In the genomic region with DNA sequence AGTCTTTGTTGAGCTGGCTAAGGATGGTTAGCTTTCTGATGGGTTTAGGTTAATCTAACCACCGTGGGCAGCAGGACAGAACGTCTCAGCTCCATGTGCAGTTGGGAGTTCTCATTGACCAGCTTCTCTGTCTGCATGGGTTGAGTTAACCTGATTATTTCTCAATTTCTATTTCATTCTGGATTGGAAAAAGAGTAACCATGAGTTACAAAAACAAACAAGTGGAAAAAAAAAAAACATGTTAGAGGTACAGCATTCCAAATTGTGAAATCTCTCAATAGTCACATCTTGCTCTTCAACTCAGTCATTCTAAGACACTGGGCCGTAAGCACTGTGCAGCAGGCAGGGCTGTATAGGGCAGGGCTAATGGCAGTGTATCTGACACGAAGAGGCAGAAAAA, we compare ENCODE assay signal across 14 cellular contexts.
"Had no signal": no experiment of that assay in that cellular context is flagged by ENCODE, and none has a peak within 500 bp of the region (broad histone marks: within the 10 kb centered on the region; RNA-seq: fewer than 3 reads in every experiment).

No MANE protein-coding gene starts in this region.

- H3K27me3 Mint-ChIP-seq: activated CD4-positive, alpha-beta T cell treated with anti-CD3 and anti-CD28 coated beads, Interleukin-2, amount 10 ng/mL, durations not matched to agents 7 days and 5 days; effector memory CD8-positive, alpha-beta T cell had no signal

- H3K36me3 Mint-ChIP-seq: activated naive CD8-positive, alpha-beta T cell treated with anti-CD3 and anti-CD28 coated beads, Interleukin-2, amount 10 ng/mL, durations not matched to agents 7 days and 5 days had no signal

- DNase-seq: activated CD4-positive, alpha-beta T cell treated with anti-CD3 and anti-CD28 coated beads, Interleukin-2, amount 10 ng/mL, durations not matched to agents 7 days and 5 days; activated CD4-positive, CD25-positive, alpha-beta regulatory T cell; activated CD8-positive, alpha-beta memory T cell treated with anti-CD3 and anti-CD28 coated beads for 24 hours; activated naive CD8-positive, alpha-beta T cell treated with anti-CD3 and anti-CD28 coated beads, Interleukin-2, amount 10 ng/mL, durations not matched to agents 7 days and 5 days; anterior cingulate cortex; dermis blood vessel endothelial cell; effector memory CD8-positive, alpha-beta T cell; foreskin keratinocyte; ovary; stimulated activated CD4-positive, alpha-beta T cell treated with anti-CD3 and anti-CD28 coated beads, Interleukin-2, amount 100 ng/mL, for 48 hours had no signal

- ATAC-seq: effector memory CD8-positive, alpha-beta T cell; foreskin keratinocyte; stimulated activated memory B cell treated with anti-CD40 and anti-IgM and Interleukin-4, amounts not matched to agents 10 μg/mL and 1 μg/mL and 100 μg/mL, for 72 hours had no signal

- H3K4me1 ChIP-seq: foreskin keratinocyte, tibial artery had no signal

- H3K4me1 Mint-ChIP-seq: activated CD4-positive, alpha-beta T cell treated with anti-CD3 and anti-CD28 coated beads, Interleukin-2, amount 10 ng/mL, durations not matched to agents 7 days and 5 days; activated naive CD8-positive, alpha-beta T cell treated with anti-CD3 and anti-CD28 coated beads, Interleukin-2, amount 10 ng/mL, durations not matched to agents 7 days and 5 days; stimulated activated memory B cell treated with anti-CD40 and anti-IgM and Interleukin-4, amounts not matched to agents 10 μg/mL and 1 μg/mL and 100 μg/mL, for 72 hours had no signal

- H3K27ac Mint-ChIP-seq: activated CD4-positive, alpha-beta T cell treated with anti-CD3 and anti-CD28 coated beads, Interleukin-2, amount 10 ng/mL, durations not matched to agents 7 days and 5 days; activated naive CD8-positive, alpha-beta T cell treated with anti-CD3 and anti-CD28 coated beads, Interleukin-2, amount 10 ng/mL, durations not matched to agents 7 days and 5 days; effector memory CD8-positive, alpha-beta T cell; stimulated activated memory B cell treated with anti-CD40 and anti-IgM and Interleukin-4, amounts not matched to agents 10 μg/mL and 1 μg/mL and 100 μg/mL, for 72 hours had no signal

- H3K4me3 Mint-ChIP-seq: activated CD4-positive, alpha-beta T cell treated with anti-CD3 and anti-CD28 coated beads, Interleukin-2, amount 10 ng/mL, durations not matched to agents 7 days and 5 days; activated naive CD8-positive, alpha-beta T cell treated with anti-CD3 and anti-CD28 coated beads, Interleukin-2, amount 10 ng/mL, durations not matched to agents 7 days and 5 days; effector memory CD8-positive, alpha-beta T cell; stimulated activated memory B cell treated with anti-CD40 and anti-IgM and Interleukin-4, amounts not matched to agents 10 μg/mL and 1 μg/mL and 100 μg/mL, for 72 hours had no signal

- H3K36me3 ChIP-seq: ovary, tibial artery had no signal

- H3K27me3 ChIP-seq: foreskin keratinocyte, ovary, tibial artery had no signal

- H3K27ac ChIP-seq: epithelial cell of prostate, foreskin keratinocyte, ovary, tibial artery had no signal

- H3K9me3 ChIP-seq: ovary, tibial artery had no signal

- H3K4me3 ChIP-seq: lung, ovary, tibial artery had no signal
